In genomic region chr9:83108208-83108607, GRCh38 we compare ENCODE assay signal across 26 cellular contexts. TPM values are rescaled to one million over a fixed set of nuclear protein-coding genes. Genes with fewer than 3 reads are reported as not detected.
"Had no signal": no experiment of that assay in that cellular context is flagged by ENCODE, and none has a peak within 500 bp of the region (broad histone marks: within the 10 kb centered on the region; RNA-seq: fewer than 3 reads in every experiment).

No MANE protein-coding gene starts in this region.

- H3K9me3 ChIP-seq: gastrocnemius medialis had no signal

- FAIRE-seq: colon, islet of Langerhans, keratinocyte had no signal

- H3K27me3 ChIP-seq: dorsolateral prefrontal cortex, esophagus squamous epithelium, gastrocnemius medialis, heart right ventricle had no signal

- H3K4me3 ChIP-seq: coronary artery, dorsolateral prefrontal cortex, esophagus squamous epithelium, gastrocnemius medialis, heart right ventricle, left ventricle myocardium inferior, lower lobe of right lung, mucosa of descending colon had no signal

- H3K36me3 ChIP-seq: esophagus squamous epithelium, gastrocnemius medialis, heart right ventricle, left ventricle myocardium inferior, lower lobe of right lung had no signal

- H3K27ac ChIP-seq: coronary artery, dorsolateral prefrontal cortex, epithelial cell of prostate, esophagus squamous epithelium, gastrocnemius medialis, heart right ventricle, left ventricle myocardium inferior, lower lobe of right lung had no signal

- H3K4me1 ChIP-seq: esophagus squamous epithelium, gastrocnemius medialis, heart right ventricle, left ventricle myocardium inferior, lower lobe of right lung had no signal

- ATAC-seq: esophagus mucosa, gastrocnemius medialis, heart right ventricle, left cardiac atrium, lower lobe of right lung, mucosa of descending colon had no signal

- DNase-seq: dermis blood vessel endothelial cell; dorsolateral prefrontal cortex; effector CD4-positive, alpha-beta T cell; effector memory CD4-positive, alpha-beta T cell; erythroblast; esophagus squamous epithelium; foreskin fibroblast; foreskin melanocyte; gastrocnemius medialis; glutamatergic neuron; head of caudate nucleus; heart right ventricle; hippocampal formation; left cardiac atrium; left ventricle myocardium inferior; lower lobe of right lung; mesenchymal stem cell; mucosa of descending colon; naive B cell had no signal

RNA-seq across cellular contexts. Expression of gene RASEF, which starts 45.3 kb away (rescaled TPM):
- total RNA-seq: myocyte had no signal
